ENCODE assay signal across 25 cellular contexts in genomic region chr11:102705626-102706025, GRCh38. TPM values are rescaled to one million over a fixed set of nuclear protein-coding genes. Genes with fewer than 3 reads are reported as not detected.
DNase-seq lines count a peak whose midpoint lies in the region; ATAC-seq and TF ChIP-seq lines count a peak whose summit lies in the region.
"Had no signal": no experiment of that assay in that cellular context is flagged by ENCODE, and none has a peak within 500 bp of the region (broad histone marks: within the 10 kb centered on the region; RNA-seq: fewer than 3 reads in every experiment).

MMP27 (minus strand) TSS chr11:102705769; CDS start chr11:102705714, 55 bp downstream.

- H3K27me3 Mint-ChIP-seq in stimulated activated naive CD8-positive, alpha-beta T cell treated with anti-CD3 and anti-CD28 coated beads, Interleukin-15, amount 100 ng/mL, for 72 hours = peaks cover 21% of the 10 kb centered on the region

- no peaks in the 10 kb centered on the region for H4K20me1 ChIP-seq in mammary epithelial cell (ENCODE audit: insufficient read depth, low read length)

- H2AFZ ChIP-seq in mammary epithelial cell (ENCODE audit: low read depth, low read length) = peak within 1 kb of the TSS; percentile 41

- CTCF ChIA-PET in mammary epithelial cell (lab: Charles Lee; ENCODE audit: low non-redundant PET) = no interaction called here

- H3K9me3 ChIP-seq in mammary epithelial cell (replicated peaks; ENCODE audit: insufficient read depth, low read length) = no peaks in the 10 kb centered on the region
- H3K9me3 ChIP-seq in suprapubic skin = no peaks in the 10 kb centered on the region
- no peaks in the 10 kb centered on the region for H3K9me3 ChIP-seq in ovary
- H3K9me3 ChIP-seq: HAP-1, SJCRH30 had no signal

- H3K9me3 Mint-ChIP-seq in stimulated activated naive CD8-positive, alpha-beta T cell treated with anti-CD3 and anti-CD28 coated beads, Interleukin-15, amount 100 ng/mL, for 72 hours = no peaks in the 10 kb centered on the region
- H3K9me3 Mint-ChIP-seq: CD4-positive, alpha-beta T cell had no signal

- H3K9ac ChIP-seq in mammary epithelial cell (ENCODE audit: insufficient read depth, low read length) = no peak within 1 kb of the TSS

- intact Hi-C loops in mammary epithelial cell (cut with micrococcal nuclease) = no loop called here
- intact Hi-C loops in ovary (cut with DNase I) = no loop called here

- no peak for TF ChIP-seq POLR2A in suprapubic skin (IDR thresholded peaks at IDR 0.05)
- no peak for TF ChIP-seq POLR2A in ovary (IDR thresholded peaks at IDR 0.05)

- H3K27ac ChIP-seq in mammary epithelial cell (ENCODE audit: insufficient read depth, low read depth, low read length) (no peak within 1 kb of the TSS), suprapubic skin (peak within 1 kb of the TSS; percentile 75), substantia nigra (ENCODE audit: low read depth, low read length, poor library complexity, severe bottlenecking) (no peak within 1 kb of the TSS), ovary (no peak within 1 kb of the TSS)
- H3K27ac ChIP-seq: HL-60, SJCRH30 had no signal

- 59% methylated on average over 5 of the region's 5 CpGs for WGBS in mammary epithelial cell (ENCODE audit: low coverage, missing lambda C conversion rate)
- 44% methylated on average over 5 of the region's 5 CpGs for WGBS in suprapubic skin
- 44 to 77% (median 48%) methylated on average over 5 of the region's 5 CpGs for WGBS in ovary, 3 donors

- no peak for DNase-seq in stimulated activated naive CD8-positive, alpha-beta T cell treated with anti-CD3 and anti-CD28 coated beads, Interleukin-15, amount 100 ng/mL, for 72 hours
- no peak for DNase-seq in stimulated activated naive CD8-positive, alpha-beta T cell treated with anti-CD3 and anti-CD28 coated beads, Interleukin-15, Interleukin-2, amounts not matched to agents 100 U/mL and 50 U/mL, for 24 hours
- no peak for DNase-seq in mammary epithelial cell
- peak in 1 of 2 donors; percentile 24 for DNase-seq in foreskin fibroblast
- no peak for DNase-seq in suprapubic skin (ENCODE audit: low spot score in 2 of 2)
- no peak for DNase-seq in dedifferentiated amniotic fluid mesenchymal stem cell (ENCODE audit: extremely low spot score)
- no peak for DNase-seq in substantia nigra (lab: John Stamatoyannopoulos, UW)
- DNase-seq in ovary = no peak
- DNase-seq: CD4-positive, alpha-beta T cell; COR-L47; DND-41; NCI-H1105; NCI-H2081 treated with DMSO at 0.1 percent for 48 hours; NCI-H2171 treated with DMSO at 0.1 percent for 48 hours; NCI-H524 treated with DMSO at 0.1 percent for 48 hours; NCI-H82; SJCRH30 had no signal

- H3K4me1 ChIP-seq in mammary epithelial cell (ENCODE audit: insufficient read depth, low read length) (peaks cover 3% of the 10 kb centered on the region), suprapubic skin (peaks cover 5% of the 10 kb centered on the region), ovary (ENCODE audit: insufficient read depth) (no peaks in the 10 kb centered on the region)
- H3K4me1 ChIP-seq: HAP-1, SJCRH30 had no signal

- H3K27me3 ChIP-seq in mammary epithelial cell (ENCODE audit: insufficient read depth, low read length) (no peaks in the 10 kb centered on the region), suprapubic skin (no peaks in the 10 kb centered on the region), ovary (no peaks in the 10 kb centered on the region)
- H3K27me3 ChIP-seq: SJCRH30 had no signal

- H3K27ac Mint-ChIP-seq in stimulated activated naive CD8-positive, alpha-beta T cell treated with anti-CD3 and anti-CD28 coated beads, Interleukin-15, amount 100 ng/mL, for 72 hours = peak within 1 kb of the TSS; percentile 34 to 68
- H3K27ac Mint-ChIP-seq: CD4-positive, alpha-beta T cell had no signal

- no peak within 1 kb of the TSS for H3K4me2 ChIP-seq in mammary epithelial cell (ENCODE audit: insufficient read depth, low read depth, low read length)

- no peak for TF ChIP-seq EP300 in suprapubic skin (IDR thresholded peaks at IDR 0.05)
- TF ChIP-seq EP300 in ovary (IDR thresholded peaks at IDR 0.05) = no peak

- in situ Hi-C loops in mammary epithelial cell (cut with MboI; ENCODE audit: low sequenced_read_pairs in 2 of 2) = no loop called here

- no peaks in the 10 kb centered on the region for H3K36me3 ChIP-seq in mammary epithelial cell (ENCODE audit: insufficient read depth, low read length)
- H3K36me3 ChIP-seq in suprapubic skin = no peaks in the 10 kb centered on the region
- H3K36me3 ChIP-seq in ovary = no peaks in the 10 kb centered on the region
- H3K36me3 ChIP-seq: HAP-1, SJCRH30 had no signal

- peaks cover 5% of the 10 kb centered on the region for H3K4me1 Mint-ChIP-seq in stimulated activated naive CD8-positive, alpha-beta T cell treated with anti-CD3 and anti-CD28 coated beads, Interleukin-15, amount 100 ng/mL, for 72 hours

- no peak within 1 kb of the TSS for H3K4me3 Mint-ChIP-seq in stimulated activated naive CD8-positive, alpha-beta T cell treated with anti-CD3 and anti-CD28 coated beads, Interleukin-15, amount 100 ng/mL, for 72 hours
- H3K4me3 Mint-ChIP-seq: CD4-positive, alpha-beta T cell had no signal

- dilution Hi-C loops in mammary epithelial cell (cut with HindIII; ENCODE audit: low sequenced_read_pairs) = no loop called here

- TF ChIP-seq CTCF in mammary epithelial cell (conservative IDR thresholded peaks at IDR 0.05 in 1 of 2, IDR thresholded peaks at IDR 0.05 in 1 of 2; ENCODE audit: extremely low read depth in 1 of 2, insufficient read depth in 1 of 2, low read depth in 1 of 2, low read length in 2 of 2) (no peak), foreskin fibroblast (IDR thresholded peaks at IDR 0.05; ENCODE audit: low read depth, low read length) (no peak), suprapubic skin (IDR thresholded peaks at IDR 0.05) (no peak), ovary (IDR thresholded peaks at IDR 0.05) (no peak)

- no peaks in the 10 kb centered on the region for H3K79me2 ChIP-seq in mammary epithelial cell (ENCODE audit: insufficient read depth, low read length)

- no TSS peak for BruUV-seq in mammary epithelial cell (replicated peaks; lab: Mats Ljungman, UMichigan)

- ATAC-seq in stimulated activated naive CD8-positive, alpha-beta T cell treated with anti-CD3 and anti-CD28 coated beads, Interleukin-15, amount 100 ng/mL, for 72 hours = no peak
- no peak for ATAC-seq in stimulated activated naive CD8-positive, alpha-beta T cell treated with anti-CD3 and anti-CD28 coated beads, Interleukin-15, Interleukin-2, amounts not matched to agents 100 U/mL and 50 U/mL, for 24 hours
- ATAC-seq: HepG2, K562 had no signal

- H3K4me3 ChIP-seq in mammary epithelial cell (replicated peaks in 1 of 3; ENCODE audit: insufficient read depth in 1 of 3, low read depth in 2 of 3, low read length in 3 of 3) (no peak within 1 kb of the TSS), foreskin fibroblast (ENCODE audit: low read depth in 1 of 2, low read length in 2 of 2) (peak within 1 kb of the TSS; percentile 20 to 57), suprapubic skin (peak within 1 kb of the TSS; percentile 37), ovary (no peak within 1 kb of the TSS)
- H3K4me3 ChIP-seq: HAP-1, K562, SJCRH30 had no signal

RNA-seq across cellular contexts. Expression of gene MMP27, which starts in this region (rescaled TPM):
- not detected for total RNA-seq in mammary epithelial cell
- polyA plus RNA-seq in mammary epithelial cell = not detected
- polyA minus RNA-seq in mammary epithelial cell = not detected
- under 1 TPM in 1 of 4 donors, not detected in 3; 0.65 TPM for total RNA-seq in suprapubic skin
- not detected for total RNA-seq in ovary
- polyA plus RNA-seq in ovary = under 1 TPM in 1 of 2 donors, not detected in 1; 0.12 TPM
- total RNA-seq: A172; CD4-positive, alpha-beta T cell; HepG2; HT-29; K562; OCI-LY7; SJCRH30 had no signal
- polyA plus RNA-seq: BJ, HepG2, K562 had no signal

Comparison
In these comparisons a context has a peak if more than half of its experiments do, and no peak if none do; other contexts are left out.
1. H3K4me3 ChIP-seq: peak in foreskin fibroblast (2 of 2) and suprapubic skin (single experiment); none in mammary epithelial cell (0 of 3) and ovary (single experiment).